ENCODE assay signal across 9 cellular contexts in the genomic region with DNA sequence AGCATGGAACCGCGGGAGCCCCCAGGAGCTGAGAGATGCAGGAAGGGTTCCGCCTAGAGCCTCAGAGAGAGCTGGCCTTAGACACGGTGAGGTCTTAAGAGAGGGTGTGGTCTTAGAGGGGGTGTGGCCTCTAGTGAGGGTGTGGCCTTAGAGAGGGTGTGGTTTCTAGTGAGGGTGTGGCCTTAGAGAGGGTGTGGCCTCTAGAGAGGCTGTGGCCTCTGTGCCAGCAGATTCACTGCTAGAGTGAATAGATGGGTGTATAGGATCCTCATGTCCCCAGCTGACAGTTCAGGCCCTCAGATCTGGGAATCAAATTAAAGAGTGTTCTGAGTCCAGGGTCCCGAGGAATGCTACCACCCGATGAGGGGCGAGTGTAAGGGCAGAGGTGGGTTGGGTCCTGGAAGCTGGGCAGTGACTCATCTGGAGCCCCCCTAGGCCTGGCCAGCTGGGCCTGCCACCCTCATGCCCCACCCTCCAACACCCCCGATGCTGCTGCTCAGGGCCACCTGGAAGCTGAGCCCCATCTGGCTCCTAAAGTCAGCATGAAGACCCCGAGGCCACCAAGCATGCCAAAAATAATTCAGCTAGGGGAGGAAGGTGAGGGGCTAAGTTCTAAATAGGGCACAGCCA. TPM values are rescaled to one million over a fixed set of nuclear protein-coding genes. Genes with fewer than 3 reads are reported as not detected.
A peak's percentile ranks its signal among the peaks of the same experiment; 100 is the strongest.
DNase-seq lines count a peak whose midpoint lies in the region; ATAC-seq, FAIRE-seq and TF ChIP-seq lines count a peak whose summit lies in the region.
"Had no signal": no experiment of that assay in that cellular context is flagged by ENCODE, and none has a peak within 500 bp of the region (broad histone marks: within the 10 kb centered on the region; RNA-seq: fewer than 3 reads in every experiment).

No MANE protein-coding gene starts in this region.

- POLR2A ChIA-PET in A549 (lab: Yijun Ruan, JAX) = interaction anchor here (1.0 kb wide), 1 partner anchor 12 kb away, joined by 3 read pairs; no protein-coding TSS in a partner anchor
- POLR2A ChIA-PET in Panc1 (lab: Charles Lee) = no interaction called here

- TF ChIP-seq RAD21 in A549 (conservative IDR thresholded peaks at IDR 0.05 in 1 of 2, IDR thresholded peaks at IDR 0.05 in 1 of 2) = no peak

- no peak for TF ChIP-seq POLR2A in A549 (IDR thresholded peaks at IDR 0.05; ENCODE audit: low read length)

- peaks cover 6% of the 10 kb centered on the region for H3K36me3 Mint-ChIP-seq in chondrocyte (ENCODE audit: low read depth)

- no peak for TF ChIP-seq CTCF in A549 (IDR thresholded peaks at IDR 0.05)
- TF ChIP-seq CTCF in GM13977 (IDR thresholded peaks at IDR 0.05; ENCODE audit: extremely low read depth, insufficient read depth, missing control alignments) = no peak
- TF ChIP-seq CTCF in Panc1 (IDR thresholded peaks at IDR 0.05) = no peak
- TF ChIP-seq CTCF in chondrocyte (IDR thresholded peaks at IDR 0.05) = no peak

- peaks cover 5% of the 10 kb centered on the region for H3K9me3 Mint-ChIP-seq in chondrocyte (ENCODE audit: low read depth)

- H3K4me2 ChIP-seq in A549 = no peak overlapping the region

- no peak for TF ChIP-seq EP300 in A549 (IDR thresholded peaks at IDR 0.05)

- in situ Hi-C loops in GM13977 (cut with MboI; ENCODE audit: low pct_unique_long_range_greater_than_20kb, low sequenced_read_pairs, unreplicated experiment) (no loop called here), Panc1 (cut with HindIII; ENCODE audit: low pct_unique_long_range_greater_than_20kb, low sequenced_read_pairs) (loop anchor here (10.0 kb wide), 1 partner anchor 55 kb away; no protein-coding TSS in a partner anchor)

- ATAC-seq in A549 (peak; percentile 84 to 93), Panc1 (peak; percentile 88), GM18861 (IDR thresholded peaks at IDR 0.05; ENCODE audit: unreplicated experiment) (no peak)

- H3K9me3 ChIP-seq in A549 (peaks cover 6% of the 10 kb centered on the region), Panc1 (ENCODE audit: control insufficient read depth, insufficient read depth, low read depth, low read length) (no peaks in the 10 kb centered on the region)
- H3K9me3 ChIP-seq: neutrophil had no signal

- no peak overlapping the region for H3K27ac Mint-ChIP-seq in chondrocyte (ENCODE audit: unreplicated experiment)

- no peak overlapping the region for H3K27ac ChIP-seq in A549
- H3K27ac ChIP-seq in Panc1 (ENCODE audit: low read length) = no peak overlapping the region
- H3K27ac ChIP-seq: neutrophil had no signal

- FAIRE-seq in A549 (lab: Jason Lieb, UNC) = no peak

- CTCF ChIA-PET in A549 (lab: Yijun Ruan, JAX) = interaction anchor here (1.1 to 3.2 kb wide), 8 partner anchors 9 to 61 kb away, joined by 3 to 21 read pairs (median 5); no protein-coding TSS in a partner anchor
- CTCF ChIA-PET in Panc1 (lab: Charles Lee) = interaction anchor here (0.9 to 1.8 kb wide), 2 partner anchors 53 to 63 kb away, joined by 3 to 4 read pairs; no protein-coding TSS in a partner anchor

- DNase-seq in A549 (ENCODE audit: low read depth in 1 of 2, low spot score in 1 of 2) (peak; percentile 70 to 76), GM13977 (ENCODE audit: low spot score) (peak; percentile 69), Panc1 (ENCODE audit: low read depth, low spot score) (no peak), cerebellar cortex (ENCODE audit: low spot score) (peak; percentile 9), chondrocyte (ENCODE audit: low spot score) (no peak), NCI-H1092 (lab: John Stamatoyannopoulos, UW) (no peak)
- peak; percentile 29 to 36 for DNase-seq in stimulated activated CD4-positive, alpha-beta T cell treated with anti-CD3 and anti-CD28 coated beads, Interleukin-2, amount 100 ng/mL, for 48 hours

- BruUV-seq in Panc1 (replicated peaks; lab: Mats Ljungman, UMichigan) = no TSS peak

- H3K36me3 ChIP-seq in Panc1 (ENCODE audit: control insufficient read depth, insufficient read depth, low read length) = no peaks in the 10 kb centered on the region
- H3K36me3 ChIP-seq: neutrophil had no signal

- peaks cover 7% of the 10 kb centered on the region for H3K4me1 Mint-ChIP-seq in chondrocyte (ENCODE audit: low read depth)

- no peaks in the 10 kb centered on the region for H3K27me3 ChIP-seq in Panc1 (ENCODE audit: control insufficient read depth, insufficient read depth, low read length)

- intact Hi-C loops in Panc1 (cut with micrococcal nuclease; ENCODE audit: unreplicated experiment) = no loop called here

- H3K4me3 ChIP-seq in A549 (no peak overlapping the region), Panc1 (ENCODE audit: low read depth in 2 of 2, low read length in 2 of 2) (no peak overlapping the region)

- 79% methylated on average over 8 of the region's 9 CpGs for WGBS in A549 (ENCODE audit: missing lambda C conversion rate)

- H3K4me1 ChIP-seq in A549 (no peaks in the 10 kb centered on the region), Panc1 (ENCODE audit: control insufficient read depth, insufficient read depth, low read length) (no peaks in the 10 kb centered on the region; the same call in 1 of the 2 replicates)

- H3K4me3 Mint-ChIP-seq in chondrocyte (ENCODE audit: unreplicated experiment) = no peak overlapping the region

- no peaks in the 10 kb centered on the region for H3K27me3 Mint-ChIP-seq in chondrocyte (ENCODE audit: low read depth)

TF ChIP-seq in A549, 52 proteins besides CTCF, POLR2A, EP300 and RAD21:
- TF ChIP-seq CBX2 (IDR thresholded peaks at IDR 0.05; ENCODE audit: borderline replicate concordance, low read depth) (no peak), HOXB13 (CRISPR knock-in tag; IDR thresholded peaks at IDR 0.05; ENCODE audit: low read depth) (no peak), EHF (CRISPR knock-in tag; IDR thresholded peaks at IDR 0.05) (no peak), ZFP36 (IDR thresholded peaks at IDR 0.05; ENCODE audit: borderline replicate concordance, partially characterized antibody) (no peak)

RNA-seq across cellular contexts. Expression of a gene that starts 49.5 kb away (rescaled TPM):
- polyA plus RNA-seq in A549 (2011; rRNA removed) (2.0 and 4.9 TPM in 2 replicates), A549 (2017; fragmentation: RNase III; extraction: RNeasy Plus Mini Kit Qiagen cat#74134 plus additional on column Dnase treatment) (1.1 to 4.2 TPM (median 2.9 TPM) in 3 replicates)
- 1.4 and 1.6 TPM in 2 replicates for polyA plus RNA-seq in A549 (2012; cell fraction: cytosol; rRNA removed)
- 1.3 and 1.7 TPM in 2 replicates for polyA plus RNA-seq in A549 (2012; cell fraction: nucleus; rRNA removed)
- polyA minus RNA-seq in A549 (2011; rRNA and poly(A)+ RNA removed) = 8.9 and 10.0 TPM in 2 replicates
- total RNA-seq in Panc1 (2021; ENCODE audit: unreplicated experiment) (14.5 TPM), chondrocyte (107 to 716 TPM (median 110 TPM) in 3 replicates)
- 20.5 TPM for polyA plus RNA-seq in Panc1 (2012; ENCODE audit: insufficient read length)

Comparison
In these comparisons a context has a peak if more than half of its experiments do, and no peak if none do; other contexts are left out.
1. DNase-seq: peak in A549 (2 of 2), GM13977 (single experiment), cerebellar cortex (single experiment) and stimulated activated CD4-positive, alpha-beta T cell treated with anti-CD3 and anti-CD28 coated beads, Interleukin-2, amount 100 ng/mL, for 48 hours (2 of 2); none in Panc1 (single experiment), chondrocyte (single experiment) and NCI-H1092 (single experiment).